In genomic region chr10:133372507-133372906, GRCh38 we compare ENCODE assay signal across 9 cellular contexts. TPM values are rescaled to one million over a fixed set of nuclear protein-coding genes. Genes with fewer than 3 reads are reported as not detected.
DNase-seq lines count a peak whose midpoint lies in the region; ATAC-seq, FAIRE-seq and TF ChIP-seq lines count a peak whose summit lies in the region.
"Had no signal": no experiment of that assay in that cellular context is flagged by ENCODE, and none has a peak within 500 bp of the region (broad histone marks: within the 10 kb centered on the region; RNA-seq: fewer than 3 reads in every experiment).

No MANE protein-coding gene starts in this region.

- no peaks in the 10 kb centered on the region for H3K27me3 ChIP-seq in heart right ventricle

- ATAC-seq in activated B cell treated with CpG ODN at 0.5 μM for 24 hours (ENCODE audit: low read depth) (no peak), heart right ventricle (peak in 2 of 8 donors; percentile 3 to 34), sciatic nerve (peak; percentile 2), HG03442 (IDR thresholded peaks at IDR 0.05; ENCODE audit: unreplicated experiment) (no peak), GM21723 (IDR thresholded peaks at IDR 0.05; ENCODE audit: unreplicated experiment) (no peak), GM18873 (IDR thresholded peaks at IDR 0.05; ENCODE audit: low FRiP score, unreplicated experiment) (no peak)

- peaks cover 0 to 42% (median 26%) of the 10 kb centered on the region in 9 donors for H3K36me3 ChIP-seq in heart right ventricle

- H3K9me3 ChIP-seq in heart right ventricle = no peaks in the 10 kb centered on the region

- 37 to 44% methylated on average over 19 to 20 of the region's 20 CpGs for WGBS in heart right ventricle, 2 donors

- CTCF ChIA-PET in activated B cell treated with CpG ODN at 0.5 μM for 24 hours (lab: Charles Lee) = interaction anchor here (1.7 kb wide), 1 partner anchor 43 kb away, joined by 5 read pairs; no protein-coding TSS in a partner anchor

- H3K27ac Mint-ChIP-seq in activated B cell treated with CpG ODN at 0.5 μM for 24 hours = no peak overlapping the region

- no peaks in the 10 kb centered on the region for H3K27me3 Mint-ChIP-seq in activated B cell treated with CpG ODN at 0.5 μM for 24 hours

- no peak overlapping the region for H3K27ac ChIP-seq in heart right ventricle

- no peak for DNase-seq in activated B cell treated with CpG ODN at 0.5 μM for 24 hours
- no peak for DNase-seq in heart right ventricle
- peak; percentile 68 for DNase-seq in sciatic nerve (ENCODE audit: low spot score)
- no peak for DNase-seq in frontal cortex (ENCODE audit: low spot score in 2 of 2)

- intact Hi-C loops in activated B cell treated with CpG ODN at 0.5 μM for 24 hours (cut with micrococcal nuclease) (loop anchor here (5.0 to 10.0 kb wide), 2 partner anchors 35 to 1038 kb away; partner anchors contain the start of gene LRRC27), heart right ventricle (cut with DNase I) (no loop called here), sciatic nerve (cut with DNase I) (no loop called here)

- peak overlapping the region; percentile 75 for H3K4me3 Mint-ChIP-seq in activated B cell treated with CpG ODN at 0.5 μM for 24 hours

- TF ChIP-seq CTCF in activated B cell treated with CpG ODN at 0.5 μM for 24 hours (IDR thresholded peaks at IDR 0.05) (no peak), heart right ventricle (IDR thresholded peaks at IDR 0.05) (no peak)

- peaks cover 34% of the 10 kb centered on the region for H3K36me3 Mint-ChIP-seq in activated B cell treated with CpG ODN at 0.5 μM for 24 hours (ENCODE audit: low read depth)

- POLR2A ChIA-PET in activated B cell treated with CpG ODN at 0.5 μM for 24 hours (lab: Charles Lee) = interaction anchor here (1.1 to 2.1 kb wide), 5 partner anchors 11 to 28 kb away, joined by 4 to 19 read pairs (median 9); partner anchors contain the start of genes FUOM and MTG1

- no peak for FAIRE-seq in frontal cortex (lab: Jason Lieb, UNC)

- peak overlapping the region; percentile 19 for H3K4me3 ChIP-seq in GM08714 (ENCODE audit: low read length)
- peak overlapping the region in 9 of 10 donors; percentile 70 to 94 (median 79) for H3K4me3 ChIP-seq in heart right ventricle

- H3K9me3 Mint-ChIP-seq in activated B cell treated with CpG ODN at 0.5 μM for 24 hours = no peaks in the 10 kb centered on the region

- peaks cover 4 to 22% (median 15%) of the 10 kb centered on the region in 9 donors for H3K4me1 ChIP-seq in heart right ventricle

- peaks cover 24% of the 10 kb centered on the region for H3K4me1 Mint-ChIP-seq in activated B cell treated with CpG ODN at 0.5 μM for 24 hours

RNA-seq across cellular contexts. Expression of gene ECHS1, which starts 0.6 kb away (rescaled TPM):
- total RNA-seq in activated B cell treated with CpG ODN at 0.5 μM for 24 hours (37.7 and 39.4 TPM in 2 replicates), heart right ventricle (100 to 1,000 TPM; 180 to 275 (median 225) TPM), sciatic nerve (64.1 TPM), frontal cortex (35.5 TPM)
- polyA plus RNA-seq in heart right ventricle = 100 to 1,000 TPM; 117 to 124 TPM

RNA-seq across cellular contexts. Expression of gene PAOX, which starts 6.6 kb away (rescaled TPM):
- total RNA-seq in activated B cell treated with CpG ODN at 0.5 μM for 24 hours (14.1 and 16.9 TPM in 2 replicates), heart right ventricle (1 to 10 TPM; 1.5 to 4.4 (median 2.5) TPM), sciatic nerve (9.6 TPM), frontal cortex (7.7 TPM)
- 1 to 10 TPM; 3.8 to 4.1 TPM for polyA plus RNA-seq in heart right ventricle

RNA-seq across cellular contexts. Expression of gene FUOM, which starts 14.7 kb away (rescaled TPM):
- 37.2 and 39.1 TPM in 2 replicates for total RNA-seq in activated B cell treated with CpG ODN at 0.5 μM for 24 hours
- 10 to 100 TPM in 2 of 10 donors, 1 to 10 TPM in 8; 2.0 to 13.5 (median 5.1) TPM for total RNA-seq in heart right ventricle
- 10 to 100 TPM; 16.5 to 17.0 TPM for polyA plus RNA-seq in heart right ventricle
- total RNA-seq in sciatic nerve = 35.2 TPM
- 6.9 TPM for total RNA-seq in frontal cortex

RNA-seq across cellular contexts. Expression of gene MTG1, which starts 21.4 kb away (rescaled TPM):
- 67.6 and 83.1 TPM in 2 replicates for total RNA-seq in activated B cell treated with CpG ODN at 0.5 μM for 24 hours
- 10 to 100 TPM; 17.4 to 28.0 (median 22.1) TPM for total RNA-seq in heart right ventricle
- polyA plus RNA-seq in heart right ventricle = 10 to 100 TPM; 34.2 to 36.2 TPM
- 44.0 TPM for total RNA-seq in sciatic nerve
- total RNA-seq in frontal cortex = 21.2 TPM

RNA-seq across cellular contexts. Expression of gene PRAP1, which starts 25.3 kb away (rescaled TPM):
- total RNA-seq in activated B cell treated with CpG ODN at 0.5 μM for 24 hours (not detected in 2 replicates), heart right ventricle (not detected), sciatic nerve (9.9 TPM), frontal cortex (not detected)
- not detected for polyA plus RNA-seq in heart right ventricle
- total RNA-seq: posterior vena cava had no signal
